In the genomic region with DNA sequence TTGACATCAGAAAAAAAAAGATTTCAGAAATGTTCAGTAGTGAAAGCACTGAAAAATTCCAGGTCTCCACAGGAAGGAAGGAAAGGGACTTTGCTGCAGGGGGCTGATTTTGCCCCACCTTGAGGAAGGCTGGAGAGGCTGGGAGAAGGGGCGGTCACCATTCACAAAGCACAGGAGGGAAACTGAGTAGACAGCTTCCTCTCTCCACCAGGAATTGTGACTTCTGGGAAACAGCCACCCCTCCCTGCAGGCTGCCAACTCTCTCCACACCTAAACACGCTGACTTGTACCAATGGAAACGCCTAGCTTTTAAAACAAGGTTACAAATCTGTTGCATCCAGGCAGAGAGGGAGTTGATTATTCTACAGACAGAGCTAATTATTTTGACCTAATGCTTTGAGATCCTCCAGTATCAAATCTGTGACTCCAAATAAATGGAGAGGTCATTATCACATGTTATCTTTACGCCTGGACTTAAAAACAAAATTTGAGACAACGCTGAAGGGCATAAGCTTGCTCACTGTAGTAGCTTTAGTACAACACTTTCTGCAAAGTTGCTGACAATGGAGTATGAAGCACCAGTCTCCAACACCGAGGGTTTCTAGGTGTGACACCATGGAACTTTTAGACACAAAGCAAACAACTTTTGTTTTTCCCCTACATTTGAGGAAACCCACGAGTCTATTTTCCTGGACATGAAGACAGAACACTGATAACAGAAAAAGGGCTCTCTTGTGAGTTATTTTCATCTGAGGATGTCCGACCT, we compare ENCODE assay signal across 12 cellular contexts. TPM values are rescaled to one million over a fixed set of nuclear protein-coding genes. Genes with fewer than 3 reads are reported as not detected.
DNase-seq lines count a peak whose midpoint lies in the region; ATAC-seq and TF ChIP-seq lines count a peak whose summit lies in the region.
"Had no signal": no experiment of that assay in that cellular context is flagged by ENCODE, and none has a peak within 500 bp of the region (broad histone marks: within the 10 kb centered on the region; RNA-seq: fewer than 3 reads in every experiment).

No MANE protein-coding gene starts in this region.

- DNase-seq in DMS153 (lab: John Stamatoyannopoulos, UW) (peak; percentile 48), DMS153 treated with DMSO at 0.1 percent for 48 hours (lab: John Stamatoyannopoulos, UW; ENCODE audit: unreplicated experiment) (no peak), heart right ventricle (peak; percentile 17 to 60), HuH-7 (ENCODE audit: low spot score) (no peak), retina (no peak), HEK293T (ENCODE audit: extremely low spot score) (no peak)
- DNase-seq: hippocampal formation had no signal

- H3K4me3 ChIP-seq in heart right ventricle (peak overlapping the region in 3 of 10 donors; percentile 16 to 25 (median 23)), skin epidermis (peak overlapping the region in 1 of 7 experiments; percentile 5)

- peak overlapping the region; percentile 93 for H3K27ac Mint-ChIP-seq in activated T-helper 17 cell treated with anti-CD3 and anti-CD28 coated beads, Interleukin-2, amount 50 U/mL, for 72 hours
- H3K27ac Mint-ChIP-seq: dendritic cell treated with granulocyte-macrophage colony-stimulating factor and Interleukin-4, amounts not matched to agents 40 ng/mL and 50 ng/mL, for 4 days had no signal

- no peaks in the 10 kb centered on the region for H3K36me3 ChIP-seq in heart right ventricle

- peak overlapping the region; percentile 88 for H3K4me3 Mint-ChIP-seq in activated T-helper 17 cell treated with anti-CD3 and anti-CD28 coated beads, Interleukin-2, amount 50 U/mL, for 72 hours
- H3K4me3 Mint-ChIP-seq: dendritic cell treated with granulocyte-macrophage colony-stimulating factor and Interleukin-4, amounts not matched to agents 40 ng/mL and 50 ng/mL, for 4 days had no signal

- intact Hi-C loops in heart right ventricle (cut with DNase I) = loop anchor here in 1 of 10 donors (5.0 kb wide), 1 partner anchor 43 kb away; the partner anchor contains the start of gene EPHA4

- H3K27ac ChIP-seq in heart right ventricle (peak overlapping the region; percentile 20 to 86 (median 68)), skin epidermis (peak overlapping the region in 18 of 21 experiments; percentile 35 to 85 (median 64))
- H3K27ac ChIP-seq: 22Rv1, KMS-11 had no signal

- peaks cover 31% of the 10 kb centered on the region for H3K4me1 Mint-ChIP-seq in activated T-helper 17 cell treated with anti-CD3 and anti-CD28 coated beads, Interleukin-2, amount 50 U/mL, for 72 hours

- 39 to 43% methylated on average over 8 of the region's 8 CpGs for WGBS in heart right ventricle, 2 donors

- H3K27me3 ChIP-seq in heart right ventricle = no peaks in the 10 kb centered on the region

- H3K9me3 Mint-ChIP-seq in activated T-helper 17 cell treated with anti-CD3 and anti-CD28 coated beads, Interleukin-2, amount 50 U/mL, for 72 hours = no peaks in the 10 kb centered on the region
- H3K9me3 Mint-ChIP-seq: dendritic cell treated with granulocyte-macrophage colony-stimulating factor and Interleukin-4, amounts not matched to agents 40 ng/mL and 50 ng/mL, for 4 days had no signal

- peak; percentile 67 for ATAC-seq in activated T-helper 17 cell treated with anti-CD3 and anti-CD28 coated beads, Interleukin-2, amount 50 U/mL, for 72 hours (replicated peaks)
- ATAC-seq in heart right ventricle = peak; percentile 43 to 88 (median 76)

- H3K36me3 Mint-ChIP-seq in activated T-helper 17 cell treated with anti-CD3 and anti-CD28 coated beads, Interleukin-2, amount 50 U/mL, for 72 hours (ENCODE audit: low read depth) = no peaks in the 10 kb centered on the region

- no peaks in the 10 kb centered on the region for H3K27me3 Mint-ChIP-seq in activated T-helper 17 cell treated with anti-CD3 and anti-CD28 coated beads, Interleukin-2, amount 50 U/mL, for 72 hours

- H3K4me1 ChIP-seq in heart right ventricle = peaks cover 5 to 81% (median 49%) of the 10 kb centered on the region in 9 donors

- CTCF ChIA-PET in HEK293T (lab: Yijun Ruan, JAX) = interaction anchor here (0.6 kb wide), 1 partner anchor 13 kb away, joined by 4 read pairs; no protein-coding TSS in a partner anchor

- H3K9me3 ChIP-seq in heart right ventricle = no peaks in the 10 kb centered on the region

- POLR2A ChIA-PET in HEK293T (lab: Yijun Ruan, JAX) = interaction anchor here (0.7 kb wide), 1 partner anchor 29 kb away, joined by 4 read pairs; no protein-coding TSS in a partner anchor

- no peak for TF ChIP-seq CTCF in heart right ventricle (IDR thresholded peaks at IDR 0.05)

TF ChIP-seq in HEK293T, 16 proteins besides CTCF, POLR2A, EP300 and RAD21:
- TF ChIP-seq FOXK2 (IDR thresholded peaks at IDR 0.05) (no peak), SUZ12 (IDR thresholded peaks at IDR 0.05) (no peak), LEF1 (IDR thresholded peaks at IDR 0.05; ENCODE audit: borderline replicate concordance) (no peak), ARNT (IDR thresholded peaks at IDR 0.05) (no peak), BHLHE40 (IDR thresholded peaks at IDR 0.05; ENCODE audit: borderline replicate concordance) (no peak), ELF4 (IDR thresholded peaks at IDR 0.05) (no peak), FOXM1 (IDR thresholded peaks at IDR 0.05; ENCODE audit: borderline replicate concordance) (no peak), CTBP1 (IDR thresholded peaks at IDR 0.05; ENCODE audit: borderline replicate concordance) (no peak), NFRKB (IDR thresholded peaks at IDR 0.05) (no peak), L3MBTL2 (conservative IDR thresholded peaks at IDR 0.05) (no peak), ZNF384 (IDR thresholded peaks at IDR 0.05) (no peak), SP1 (IDR thresholded peaks at IDR 0.05) (no peak), FOXA1 (IDR thresholded peaks at IDR 0.05) (no peak), TARDBP (IDR thresholded peaks at IDR 0.05) (no peak)
- TF ChIP-seq, protein P1, sequence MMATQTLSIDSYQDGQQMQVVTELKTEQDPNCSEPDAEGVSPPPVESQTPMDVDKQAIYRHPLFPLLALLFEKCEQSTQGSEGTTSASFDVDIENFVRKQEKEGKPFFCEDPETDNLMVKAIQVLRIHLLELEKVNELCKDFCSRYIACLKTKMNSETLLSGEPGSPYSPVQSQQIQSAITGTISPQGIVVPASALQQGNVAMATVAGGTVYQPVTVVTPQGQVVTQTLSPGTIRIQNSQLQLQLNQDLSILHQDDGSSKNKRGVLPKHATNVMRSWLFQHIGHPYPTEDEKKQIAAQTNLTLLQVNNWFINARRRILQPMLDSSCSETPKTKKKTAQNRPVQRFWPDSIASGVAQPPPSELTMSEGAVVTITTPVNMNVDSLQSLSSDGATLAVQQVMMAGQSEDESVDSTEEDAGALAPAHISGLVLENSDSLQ (IDR thresholded peaks at IDR 0.05) = no peak

RNA-seq across cellular contexts. Expression of gene EPHA4, which starts 42.7 kb away (rescaled TPM):
- total RNA-seq in activated T-helper 17 cell treated with anti-CD3 and anti-CD28 coated beads, Interleukin-2, amount 50 U/mL, for 72 hours = 10 to 100 TPM in 1 of 2 donors, 1 to 10 TPM in 1; 8.0 to 13.8 TPM
- total RNA-seq in heart right ventricle = 10 to 100 TPM in 9 of 10 donors, 1 to 10 TPM in 1; 8.2 to 51.3 (median 21.1) TPM
- 10 to 100 TPM in 1 of 2 donors, 1 to 10 TPM in 1; 3.4 to 12.3 TPM for polyA plus RNA-seq in heart right ventricle

Comparison
In these comparisons a context has a peak if more than half of its experiments do, and no peak if none do; other contexts are left out.
1. DNase-seq: peak in DMS153 (single experiment) and heart right ventricle (2 of 2); none in DMS153 treated with DMSO at 0.1 percent for 48 hours (single experiment), HuH-7 (single experiment), retina (single experiment) and HEK293T (single experiment).